In genomic region chr19:7292950-7293794, GRCh38 we compare ENCODE assay signal across 8 cellular contexts. TPM values are rescaled to one million over a fixed set of nuclear protein-coding genes. Genes with fewer than 3 reads are reported as not detected.
A peak's percentile ranks its signal among the peaks of the same experiment; 100 is the strongest.
DNase-seq lines count a peak whose midpoint lies in the region; ATAC-seq, FAIRE-seq and TF ChIP-seq lines count a peak whose summit lies in the region.

No MANE protein-coding gene starts in this region.

- H3K4me3 Mint-ChIP-seq in CD4-positive, CD25-positive, alpha-beta regulatory T cell, result peak overlapping the region in 3 of 4 donors; percentile 21 to 57 (median 22)

- H3K9me3 Mint-ChIP-seq in CD4-positive, CD25-positive, alpha-beta regulatory T cell, result peaks cover 0 to 6% (median 0%) of the 10 kb centered on the region in 7 donors

- H3K27me3 ChIP-seq in CD4-positive, CD25-positive, alpha-beta regulatory T cell (ENCODE audit: control insufficient read depth, insufficient read depth, low read length), result peaks cover 11% of the 10 kb centered on the region
- H3K27me3 ChIP-seq in adrenal gland (no peaks in the 10 kb centered on the region), iPS-18a (ENCODE audit: control insufficient read depth, insufficient read depth, low read length) (peaks cover 20% of the 10 kb centered on the region), small intestine (ENCODE audit: control insufficient read depth in 2 of 2, insufficient read depth in 2 of 2, low read length in 2 of 2) (no peaks in the 10 kb centered on the region)

- no peak for TF ChIP-seq POLR2A in adrenal gland (IDR thresholded peaks at IDR 0.05)

- FAIRE-seq in small intestine (lab: Jason Lieb, UNC), result no peak

- peaks cover 5% of the 10 kb centered on the region for H3K4me1 ChIP-seq in CD4-positive, CD25-positive, alpha-beta regulatory T cell (ENCODE audit: control insufficient read depth, insufficient read depth, low read length, poor library complexity, severe bottlenecking)
- H3K4me1 ChIP-seq in adrenal gland (replicated peaks in 1 of 2), result peaks cover 3 to 33% of the 10 kb centered on the region in 2 donors
- H3K4me1 ChIP-seq in iPS-18a (ENCODE audit: control insufficient read depth, low read depth, low read length), result peaks cover 4% of the 10 kb centered on the region
- H3K4me1 ChIP-seq in small intestine (ENCODE audit: control insufficient read depth in 2 of 2, insufficient read depth in 1 of 2, low read depth in 1 of 2, low read length in 1 of 2), result no peaks in the 10 kb centered on the region

- TF ChIP-seq CTCF in adrenal gland (IDR thresholded peaks at IDR 0.05), result no peak

- peaks cover 54% of the 10 kb centered on the region for H3K27me3 Mint-ChIP-seq in CD4-positive, CD25-positive, alpha-beta regulatory T cell

- H3K27ac Mint-ChIP-seq in CD4-positive, CD25-positive, alpha-beta regulatory T cell, result no peak overlapping the region

- WGBS in adrenal gland, 4 donors, result 3 to 14% (median 8%) methylated on average over 13 to 57 of the region's 58 CpGs
- 6 to 13% (median 10%) methylated on average over 46 to 58 of the region's 58 CpGs for WGBS in small intestine, 3 donors

- ATAC-seq in CD4-positive, CD25-positive, alpha-beta regulatory T cell (ENCODE audit: low read depth in 2 of 2), result no peak
- ATAC-seq in HG02588 (IDR thresholded peaks at IDR 0.05; ENCODE audit: unreplicated experiment) (peak; percentile 3), HG03565 (IDR thresholded peaks at IDR 0.05; ENCODE audit: unreplicated experiment) (no peak), HG02981 (IDR thresholded peaks at IDR 0.05; ENCODE audit: unreplicated experiment) (no peak)

- H3K4me1 Mint-ChIP-seq in CD4-positive, CD25-positive, alpha-beta regulatory T cell, result peaks cover 0 to 17% (median 8%) of the 10 kb centered on the region in 4 donors

- DNase-seq in CD4-positive, CD25-positive, alpha-beta regulatory T cell, result no peak
- DNase-seq in adrenal gland (peak; percentile 55 to 83 (median 63)), small intestine (peak; percentile 75), DMS79 treated with DMSO at 0.1 percent for 48 hours (lab: John Stamatoyannopoulos, UW) (no peak)

- intact Hi-C loops in adrenal gland (cut with DNase I), result loop anchor here in 1 of 2 donors (5.0 kb wide), 1 partner anchor 96 kb away; no protein-coding TSS in a partner anchor

- H3K27ac ChIP-seq in CD4-positive, CD25-positive, alpha-beta regulatory T cell (ENCODE audit: insufficient read depth, low read length, poor library complexity, severe bottlenecking), result no peak overlapping the region
- peak overlapping the region; percentile 19 to 95 (median 92) for H3K27ac ChIP-seq in adrenal gland
- no peak overlapping the region for H3K27ac ChIP-seq in iPS-18a (ENCODE audit: low read length)
- peak overlapping the region; percentile 50 to 89 for H3K27ac ChIP-seq in small intestine (ENCODE audit: low read depth in 1 of 2, low read length in 1 of 2)

- H3K36me3 Mint-ChIP-seq in CD4-positive, CD25-positive, alpha-beta regulatory T cell, result no peaks in the 10 kb centered on the region

- no peak overlapping the region for H3K4me3 ChIP-seq in CD4-positive, CD25-positive, alpha-beta regulatory T cell (ENCODE audit: low read depth, low read length)
- peak overlapping the region; percentile 13 to 100 (median 78) for H3K4me3 ChIP-seq in adrenal gland
- H3K4me3 ChIP-seq in iPS-18a (ENCODE audit: low read length), result peak overlapping the region; percentile 61
- peak overlapping the region; percentile 83 to 97 for H3K4me3 ChIP-seq in small intestine (ENCODE audit: low read depth in 1 of 2, low read length in 2 of 2)

- H3K9ac ChIP-seq in iPS-18a (ENCODE audit: low read length), result no peak overlapping the region

- no peaks in the 10 kb centered on the region for H3K9me3 ChIP-seq in CD4-positive, CD25-positive, alpha-beta regulatory T cell (ENCODE audit: control insufficient read depth in 2 of 2, low read length in 2 of 2)
- no peaks in the 10 kb centered on the region for H3K9me3 ChIP-seq in adrenal gland (replicated peaks in 1 of 3)
- no peaks in the 10 kb centered on the region for H3K9me3 ChIP-seq in iPS-18a (ENCODE audit: control insufficient read depth, low read depth, low read length)
- no peaks in the 10 kb centered on the region for H3K9me3 ChIP-seq in small intestine (ENCODE audit: control insufficient read depth, low read depth)

- H3K36me3 ChIP-seq in CD4-positive, CD25-positive, alpha-beta regulatory T cell (ENCODE audit: control insufficient read depth, insufficient read depth, low read length), result no peaks in the 10 kb centered on the region
- no peaks in the 10 kb centered on the region for H3K36me3 ChIP-seq in adrenal gland (replicated peaks in 1 of 2)
- H3K36me3 ChIP-seq in iPS-18a (ENCODE audit: control insufficient read depth, low read depth, low read length), result no peaks in the 10 kb centered on the region
- no peaks in the 10 kb centered on the region for H3K36me3 ChIP-seq in small intestine (ENCODE audit: control insufficient read depth in 2 of 2, insufficient read depth in 2 of 2, low read length in 2 of 2)

RNA-seq across cellular contexts. Expression of gene INSR, which starts 1.0 kb away (rescaled TPM):
- 0.44 TPM for total RNA-seq in CD4-positive, CD25-positive, alpha-beta regulatory T cell
- polyA plus RNA-seq in CD4-positive, CD25-positive, alpha-beta regulatory T cell, result under 1 TPM in 2 of 4 donors, not detected in 2; 0.02 to 0.10 TPM
- total RNA-seq in adrenal gland, result 100 to 1,000 TPM in 6 of 8 donors, 10 to 100 TPM in 2; 83.9 to 327 (median 120) TPM
- 10 to 100 TPM; 19.0 to 59.4 (median 42.1) TPM for polyA plus RNA-seq in adrenal gland
- 10 to 100 TPM; 10.6 to 18.6 (median 13.5) TPM for polyA plus RNA-seq in small intestine

RNA-seq across cellular contexts. Expression of gene ARHGEF18, which starts 55.6 kb away (rescaled TPM):
- 155 TPM for total RNA-seq in CD4-positive, CD25-positive, alpha-beta regulatory T cell
- 1 to 10 TPM; 2.5 to 7.1 (median 4.0) TPM for polyA plus RNA-seq in CD4-positive, CD25-positive, alpha-beta regulatory T cell
- total RNA-seq in adrenal gland, result 10 to 100 TPM; 27.4 to 52.3 (median 37.4) TPM
- polyA plus RNA-seq in adrenal gland, result 10 to 100 TPM in 2 of 3 donors, 1 to 10 TPM in 1; 5.9 to 20.4 (median 12.5) TPM
- polyA plus RNA-seq in small intestine, result 10 to 100 TPM; 22.6 to 24.9 (median 23.0) TPM

Comparison
In these comparisons a context has a peak if more than half of its experiments do, and no peak if none do; other contexts are left out.
1. DNase-seq: peak in adrenal gland (7 of 7) and small intestine (single experiment); none in CD4-positive, CD25-positive, alpha-beta regulatory T cell (0 of 3) and DMS79 treated with DMSO at 0.1 percent for 48 hours (single experiment).
2. H3K27ac ChIP-seq: peak in adrenal gland (5 of 5) and small intestine (2 of 2); none in CD4-positive, CD25-positive, alpha-beta regulatory T cell (single experiment) and iPS-18a (single experiment).
3. RNA of gene INSR, which starts 1.0 kb away (polyA plus RNA-seq): 19.0 to 59.4 TPM in adrenal gland and 10.6 to 18.6 TPM in small intestine; 0.02 to 0.10 TPM in CD4-positive, CD25-positive, alpha-beta regulatory T cell; every median in the first group is over 10 times any median in the second.